ENCODE assay signal across 1 cellular context in the genomic region with DNA sequence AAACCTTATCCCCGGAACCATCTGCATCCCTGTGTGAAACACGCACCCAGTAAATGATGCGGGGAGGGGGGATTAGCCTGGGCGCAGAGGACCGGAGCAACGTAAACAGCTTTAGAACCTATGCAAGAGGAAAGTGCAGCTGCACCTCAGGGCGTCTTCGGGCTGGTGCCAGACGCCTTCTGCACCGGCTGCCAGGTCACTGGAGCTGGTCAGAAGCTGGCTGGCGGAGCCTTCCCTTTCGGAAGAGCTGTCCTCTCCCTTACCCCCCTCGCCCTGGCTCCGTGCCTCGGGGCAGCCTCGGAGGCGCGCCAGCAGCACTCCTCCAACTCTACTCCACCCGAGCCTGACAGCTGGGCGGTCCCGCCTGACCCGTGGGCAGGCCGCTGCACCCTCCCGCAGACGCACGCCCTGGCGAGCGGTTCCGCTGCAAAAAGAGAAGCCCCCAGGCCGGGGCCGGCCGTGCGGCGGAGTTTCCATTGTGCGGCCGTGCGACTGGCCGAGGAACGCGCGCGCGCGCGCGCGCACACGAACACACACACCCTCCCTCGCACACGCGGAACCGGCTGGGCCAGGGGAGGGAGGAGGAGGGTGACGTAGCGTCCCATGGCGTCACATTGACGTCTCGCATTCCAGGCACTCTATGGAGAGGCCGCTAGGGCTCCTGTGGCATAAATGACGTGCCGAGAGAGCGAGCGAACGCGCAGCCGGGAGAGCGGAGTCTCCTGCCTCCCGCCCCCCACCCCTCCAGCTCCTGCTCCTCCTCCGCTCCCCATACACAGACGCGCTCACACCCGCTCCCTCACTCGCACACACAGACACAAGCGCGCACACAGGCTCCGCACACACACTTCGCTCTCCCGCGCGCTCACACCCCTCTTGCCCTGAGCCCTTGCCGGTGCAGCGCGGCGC.
TF ChIP-seq lines count a peak whose summit lies in the region.

NR4A3 (plus strand) TSS at position 699 of the 909 bp plus-strand sequence. CDS start 6,158 bp downstream, outside the sequence.

TF ChIP-seq in HepG2, 621 proteins besides CTCF, POLR2A, EP300 and RAD21 (continued from another document and continues in another):
- peak; percentile 49; the same call in 1 of the 2 replicates for TF ChIP-seq HOXD1 (CRISPR knock-in tag; IDR thresholded peaks at IDR 0.05)
- peak; percentile 41; the same call in 1 of the 3 replicates for TF ChIP-seq MXI1 (IDR thresholded peaks at IDR 0.05; ENCODE audit: borderline replicate concordance, low read depth, low read length)
- peak; percentile 64 for TF ChIP-seq TGIF2 (CRISPR knock-in tag; IDR thresholded peaks at IDR 0.05)
- peak; percentile 20; the same call in 1 of the 2 replicates for TF ChIP-seq DMAP1 (CRISPR knock-in tag; IDR thresholded peaks at IDR 0.05)
- TF ChIP-seq POLR2G (IDR thresholded peaks at IDR 0.05; ENCODE audit: low read depth, low read length) = 0 out of 2 replicates have a peak, but pooled peaks have one; percentile 36
- TF ChIP-seq ZNF138 (CRISPR knock-in tag; IDR thresholded peaks at IDR 0.05; ENCODE audit: low read depth) = peak; percentile 38; the same call in 1 of the 2 replicates
- peak; percentile 26 for TF ChIP-seq RXRA (CRISPR knock-in tag; IDR thresholded peaks at IDR 0.05)
- no peak for TF ChIP-seq ZNF83 (CRISPR knock-in tag; IDR thresholded peaks at IDR 0.05; ENCODE audit: borderline replicate concordance)
- TF ChIP-seq PHF21A (CRISPR knock-in tag; IDR thresholded peaks at IDR 0.05) = 0 out of 2 replicates have a peak, but pooled peaks have one; percentile 17
- peak; percentile 35 for TF ChIP-seq SP4 (CRISPR knock-in tag; IDR thresholded peaks at IDR 0.05)
- TF ChIP-seq, protein P1, sequence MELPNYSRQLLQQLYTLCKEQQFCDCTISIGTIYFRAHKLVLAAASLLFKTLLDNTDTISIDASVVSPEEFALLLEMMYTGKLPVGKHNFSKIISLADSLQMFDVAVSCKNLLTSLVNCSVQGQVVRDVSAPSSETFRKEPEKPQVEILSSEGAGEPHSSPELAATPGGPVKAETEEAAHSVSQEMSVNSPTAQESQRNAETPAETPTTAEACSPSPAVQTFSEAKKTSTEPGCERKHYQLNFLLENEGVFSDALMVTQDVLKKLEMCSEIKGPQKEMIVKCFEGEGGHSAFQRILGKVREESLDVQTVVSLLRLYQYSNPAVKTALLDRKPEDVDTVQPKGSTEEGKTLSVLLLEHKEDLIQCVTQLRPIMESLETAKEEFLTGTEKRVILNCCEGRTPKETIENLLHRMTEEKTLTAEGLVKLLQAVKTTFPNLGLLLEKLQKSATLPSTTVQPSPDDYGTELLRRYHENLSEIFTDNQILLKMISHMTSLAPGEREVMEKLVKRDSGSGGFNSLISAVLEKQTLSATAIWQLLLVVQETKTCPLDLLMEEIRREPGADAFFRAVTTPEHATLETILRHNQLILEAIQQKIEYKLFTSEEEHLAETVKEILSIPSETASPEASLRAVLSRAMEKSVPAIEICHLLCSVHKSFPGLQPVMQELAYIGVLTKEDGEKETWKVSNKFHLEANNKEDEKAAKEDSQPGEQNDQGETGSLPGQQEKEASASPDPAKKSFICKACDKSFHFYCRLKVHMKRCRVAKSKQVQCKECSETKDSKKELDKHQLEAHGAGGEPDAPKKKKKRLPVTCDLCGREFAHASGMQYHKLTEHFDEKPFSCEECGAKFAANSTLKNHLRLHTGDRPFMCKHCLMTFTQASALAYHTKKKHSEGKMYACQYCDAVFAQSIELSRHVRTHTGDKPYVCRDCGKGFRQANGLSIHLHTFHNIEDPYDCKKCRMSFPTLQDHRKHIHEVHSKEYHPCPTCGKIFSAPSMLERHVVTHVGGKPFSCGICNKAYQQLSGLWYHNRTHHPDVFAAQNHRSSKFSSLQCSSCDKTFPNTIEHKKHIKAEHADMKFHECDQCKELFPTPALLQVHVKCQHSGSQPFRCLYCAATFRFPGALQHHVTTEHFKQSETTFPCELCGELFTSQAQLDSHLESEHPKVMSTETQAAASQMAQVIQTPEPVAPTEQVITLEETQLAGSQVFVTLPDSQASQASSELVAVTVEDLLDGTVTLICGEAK (IDR thresholded peaks at IDR 0.05) = no peak
- TF ChIP-seq, protein P1 (CRISPR knock-in tag; IDR thresholded peaks at IDR 0.05) = 0 out of 2 replicates have a peak, but pooled peaks have one; percentile 43
- TF ChIP-seq ATF7 (IDR thresholded peaks at IDR 0.05) = peak; percentile 66; the same call in 1 of the 2 replicates
- no peak; the same call in 1 of the 2 replicates for TF ChIP-seq ATF7 (CRISPR knock-in tag; IDR thresholded peaks at IDR 0.05)
- peak; percentile 93 for TF ChIP-seq HNRNPLL (IDR thresholded peaks at IDR 0.05; ENCODE audit: low read depth, low read length, poor library complexity, severe bottlenecking)
- TF ChIP-seq IKZF5 (CRISPR knock-in tag; IDR thresholded peaks at IDR 0.05) = peak; percentile 70; the same call in 1 of the 2 replicates
- TF ChIP-seq ZBTB7A (CRISPR knock-in tag; IDR thresholded peaks at IDR 0.05) = peak; percentile 66
- TF ChIP-seq MYC (CRISPR knock-in tag; IDR thresholded peaks at IDR 0.05; ENCODE audit: borderline replicate concordance) = peak; percentile 1; the same call in 1 of the 2 replicates
- peak; percentile 52; the same call in 1 of the 2 replicates for TF ChIP-seq TBX2 (CRISPR knock-in tag; IDR thresholded peaks at IDR 0.05; ENCODE audit: borderline replicate concordance)
- TF ChIP-seq ZMYM3 (CRISPR knock-in tag; IDR thresholded peaks at IDR 0.05) = no peak
- no peak for TF ChIP-seq ZC3H4 (CRISPR knock-in tag; IDR thresholded peaks at IDR 0.05; ENCODE audit: borderline replicate concordance)
- no peak for TF ChIP-seq SP2 (CRISPR knock-in tag; IDR thresholded peaks at IDR 0.05)
- TF ChIP-seq SALL1 (CRISPR knock-in tag; IDR thresholded peaks at IDR 0.05) = peak; percentile 11; the same call in 1 of the 2 replicates
- TF ChIP-seq, protein P2, sequence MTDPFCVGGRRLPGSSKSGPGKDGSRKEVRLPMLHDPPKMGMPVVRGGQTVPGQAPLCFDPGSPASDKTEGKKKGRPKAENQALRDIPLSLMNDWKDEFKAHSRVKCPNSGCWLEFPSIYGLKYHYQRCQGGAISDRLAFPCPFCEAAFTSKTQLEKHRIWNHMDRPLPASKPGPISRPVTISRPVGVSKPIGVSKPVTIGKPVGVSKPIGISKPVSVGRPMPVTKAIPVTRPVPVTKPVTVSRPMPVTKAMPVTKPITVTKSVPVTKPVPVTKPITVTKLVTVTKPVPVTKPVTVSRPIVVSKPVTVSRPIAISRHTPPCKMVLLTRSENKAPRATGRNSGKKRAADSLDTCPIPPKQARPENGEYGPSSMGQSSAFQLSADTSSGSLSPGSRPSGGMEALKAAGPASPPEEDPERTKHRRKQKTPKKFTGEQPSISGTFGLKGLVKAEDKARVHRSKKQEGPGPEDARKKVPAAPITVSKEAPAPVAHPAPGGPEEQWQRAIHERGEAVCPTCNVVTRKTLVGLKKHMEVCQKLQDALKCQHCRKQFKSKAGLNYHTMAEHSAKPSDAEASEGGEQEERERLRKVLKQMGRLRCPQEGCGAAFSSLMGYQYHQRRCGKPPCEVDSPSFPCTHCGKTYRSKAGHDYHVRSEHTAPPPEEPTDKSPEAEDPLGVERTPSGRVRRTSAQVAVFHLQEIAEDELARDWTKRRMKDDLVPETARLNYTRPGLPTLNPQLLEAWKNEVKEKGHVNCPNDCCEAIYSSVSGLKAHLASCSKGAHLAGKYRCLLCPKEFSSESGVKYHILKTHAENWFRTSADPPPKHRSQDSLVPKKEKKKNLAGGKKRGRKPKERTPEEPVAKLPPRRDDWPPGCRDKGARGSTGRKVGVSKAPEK (CRISPR knock-in tag; IDR thresholded peaks at IDR 0.05; ENCODE audit: borderline replicate concordance) = 0 out of 2 replicates have a peak, but pooled peaks have one; percentile 54
- TF ChIP-seq ZNF281 (CRISPR knock-in tag; IDR thresholded peaks at IDR 0.05; ENCODE audit: borderline replicate concordance) = peak; percentile 17; the same call in 1 of the 2 replicates
- TF ChIP-seq ATF7-NPFF (CRISPR knock-in tag; IDR thresholded peaks at IDR 0.05; ENCODE audit: low read depth) = peak; percentile 17; the same call in 1 of the 2 replicates
- TF ChIP-seq GATAD2A (CRISPR knock-in tag; IDR thresholded peaks at IDR 0.05) = peak; percentile 35; the same call in 1 of the 2 replicates
- no peak for TF ChIP-seq ZNF501 (CRISPR knock-in tag; IDR thresholded peaks at IDR 0.05)
- peak; percentile 71 for TF ChIP-seq ARID4A (CRISPR knock-in tag; IDR thresholded peaks at IDR 0.05; ENCODE audit: borderline replicate concordance)
- TF ChIP-seq, protein P3, sequence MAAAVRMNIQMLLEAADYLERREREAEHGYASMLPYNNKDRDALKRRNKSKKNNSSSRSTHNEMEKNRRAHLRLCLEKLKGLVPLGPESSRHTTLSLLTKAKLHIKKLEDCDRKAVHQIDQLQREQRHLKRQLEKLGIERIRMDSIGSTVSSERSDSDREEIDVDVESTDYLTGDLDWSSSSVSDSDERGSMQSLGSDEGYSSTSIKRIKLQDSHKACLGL (CRISPR knock-in tag; IDR thresholded peaks at IDR 0.05) = no peak
- TF ChIP-seq HIVEP1 (CRISPR knock-in tag; IDR thresholded peaks at IDR 0.05) = peak; percentile 15; the same call in 1 of the 2 replicates
